In genomic region chr11:5624489-5625278, GRCh38 we compare ENCODE assay signal across 8 cellular contexts. TPM values are rescaled to one million over a fixed set of nuclear protein-coding genes. Genes with fewer than 3 reads are reported as not detected.
DNase-seq lines count a peak whose midpoint lies in the region; ATAC-seq, FAIRE-seq and TF ChIP-seq lines count a peak whose summit lies in the region.

Gene TRIM34, plus strand, starts transcription at chr11:5625001. Its CDS starts 7,331 bp downstream, at chr11:5632332.

- H3K4me3 ChIP-seq in esophagus squamous epithelium (peak within 1 kb of the TSS; percentile 39 to 75 (median 55)), stomach smooth muscle (ENCODE audit: low read length in 2 of 2) (peak within 1 kb of the TSS; percentile 70 to 90)

- peaks cover 0 to 9% (median 9%) of the 10 kb centered on the region in 3 donors for H3K36me3 Mint-ChIP-seq in naive thymus-derived CD8-positive, alpha-beta T cell

- peak within 1 kb of the TSS; percentile 43 to 86 for H3K9ac ChIP-seq in stomach smooth muscle (ENCODE audit: low read length in 2 of 2)

- H3K9me3 ChIP-seq in esophagus squamous epithelium (no peaks in the 10 kb centered on the region), stomach smooth muscle (ENCODE audit: control insufficient read depth in 2 of 2, low read length in 2 of 2) (no peaks in the 10 kb centered on the region)

- WGBS in esophagus squamous epithelium, 2 donors: 12 to 16% methylated on average over 7 of the region's 7 CpGs

- peak within 1 kb of the TSS; percentile 86 to 99 (median 90) for H3K4me3 Mint-ChIP-seq in naive thymus-derived CD8-positive, alpha-beta T cell

- TF ChIP-seq CTCF in esophagus squamous epithelium (IDR thresholded peaks at IDR 0.05): no peak

- intact Hi-C loops in esophagus squamous epithelium (cut with DNase I): no loop called here

- H3K27ac ChIP-seq in esophagus squamous epithelium (peak within 1 kb of the TSS; percentile 79 to 90 (median 86)), stomach smooth muscle (ENCODE audit: low read length) (peak within 1 kb of the TSS; percentile 31)

- DNase-seq in GM18507 (ENCODE audit: extremely low spot score, insufficient read length, low read depth): peak; percentile 77
- peak; percentile 96 for DNase-seq in NOMO-1 treated with DMSO at 0.1 percent for 48 hours (lab: John Stamatoyannopoulos, UW; ENCODE audit: unreplicated experiment)
- DNase-seq in activated T-cell treated with anti-CD3 and anti-CD28 coated beads for 4 hours: peak; percentile 50
- no peak for DNase-seq in esophagus squamous epithelium (lab: John Stamatoyannopoulos, UW)
- DNase-seq in naive thymus-derived CD8-positive, alpha-beta T cell: peak; percentile 13 to 79 (median 62)
- DNase-seq in mesenteric fat pad (ENCODE audit: low spot score): no peak

- H3K27ac Mint-ChIP-seq in naive thymus-derived CD8-positive, alpha-beta T cell: peak within 1 kb of the TSS; percentile 91 to 99 (median 95)

- H3K4me1 Mint-ChIP-seq in naive thymus-derived CD8-positive, alpha-beta T cell: peaks cover 26 to 56% (median 50%) of the 10 kb centered on the region in 4 donors

- peak; percentile 98 for ATAC-seq in HG02840 (IDR thresholded peaks at IDR 0.05; ENCODE audit: low FRiP score, unreplicated experiment)
- ATAC-seq in naive thymus-derived CD8-positive, alpha-beta T cell: peak; percentile 97 to 98

- H3K4me1 ChIP-seq in esophagus squamous epithelium (peaks cover 18 to 60% (median 21%) of the 10 kb centered on the region in 3 donors), stomach smooth muscle (ENCODE audit: control insufficient read depth, insufficient read depth, low read length) (peaks cover 25% of the 10 kb centered on the region)

- H3K27me3 Mint-ChIP-seq in naive thymus-derived CD8-positive, alpha-beta T cell: no peaks in the 10 kb centered on the region

- H3K36me3 ChIP-seq in esophagus squamous epithelium (no peaks in the 10 kb centered on the region), stomach smooth muscle (ENCODE audit: control insufficient read depth in 2 of 2, insufficient read depth in 2 of 2, low read length in 2 of 2) (peaks cover 0 to 2% of the 10 kb centered on the region in 2 donors)

- FAIRE-seq in GM18507 (lab: Jason Lieb, UNC): peak; percentile 99

- POLR2A ChIA-PET in naive thymus-derived CD8-positive, alpha-beta T cell (lab: Charles Lee): interaction anchor here (0.6 to 1.3 kb wide), 3 partner anchors 60 to 75 kb away, joined by 4 read pairs; partner anchors contain the start of genes TRIM22 and TRIM5

- H3K27me3 ChIP-seq in esophagus squamous epithelium (no peaks in the 10 kb centered on the region), stomach smooth muscle (ENCODE audit: control insufficient read depth in 1 of 2, insufficient read depth in 2 of 2, low read length in 2 of 2) (no peaks in the 10 kb centered on the region)

- peak in 1 of 4 donors; percentile 38 for TF ChIP-seq POLR2A in esophagus squamous epithelium (IDR thresholded peaks at IDR 0.05)

- H3K9me3 Mint-ChIP-seq in naive thymus-derived CD8-positive, alpha-beta T cell: no peaks in the 10 kb centered on the region

RNA-seq across cellular contexts. Expression of gene TRIM34, which starts in this region (rescaled TPM):
- total RNA-seq in esophagus squamous epithelium (1 to 10 TPM; 2.9 to 7.4 (median 6.2) TPM), mesenteric fat pad (6.1 TPM)
- total RNA-seq in naive thymus-derived CD8-positive, alpha-beta T cell: 10 to 100 TPM; 12.5 to 12.6 TPM
- 10 to 100 TPM; 10.8 to 13.1 (median 12.1) TPM for polyA plus RNA-seq in naive thymus-derived CD8-positive, alpha-beta T cell

Comparison
In these comparisons a context has a peak if more than half of its experiments do, and no peak if none do; other contexts are left out.
1. DNase-seq: peak in GM18507 (single experiment), NOMO-1 treated with DMSO at 0.1 percent for 48 hours (single experiment), activated T-cell treated with anti-CD3 and anti-CD28 coated beads for 4 hours (single experiment) and naive thymus-derived CD8-positive, alpha-beta T cell (10 of 10); none in esophagus squamous epithelium (single experiment) and mesenteric fat pad (single experiment).